ENCODE assay signal across 20 cellular contexts in genomic region chr13:37501187-37501586, GRCh38.
"Had no signal": no experiment of that assay in that cellular context is flagged by ENCODE, and none has a peak within 500 bp of the region (broad histone marks: within the 10 kb centered on the region; RNA-seq: fewer than 3 reads in every experiment).

No MANE protein-coding gene starts in this region.

- H3K4me3 ChIP-seq: MG63, SJSA1, SK-N-MC had no signal

- DNase-seq: KBM-7, MG63, NCI-H1092, NCI-H1105 treated with DMSO at 0.1 percent for 48 hours, NCI-H1417 treated with DMSO at 0.1 percent for 48 hours, NCI-H146, NCI-H1694 treated with DMSO at 0.1 percent for 48 hours, NCI-H1930, NCI-H2081, NCI-H2107, NCI-H2227 treated with DMSO at 0.1 percent for 48 hours, NCI-H524, NCI-H69, NCI-H774, Right ventricle myocardium superior, RPMI8226, SIG-M5 had no signal

- H3K36me3 ChIP-seq: MG63, SJSA1 had no signal

- H3K27ac ChIP-seq: HL-60, SJSA1, SK-N-MC had no signal

- H3K27me3 ChIP-seq: MG63, SJSA1 had no signal

- H3K9me3 ChIP-seq: SJSA1 had no signal

- H3K4me1 ChIP-seq: SJSA1 had no signal
